ENCODE assay signal across 1 cellular context in genomic region chr21:36075171-36075570, GRCh38.
TF ChIP-seq lines count a peak whose summit lies in the region.

No MANE protein-coding gene starts in this region.

TF ChIP-seq in GM23338, 12 proteins besides CTCF, POLR2A, EP300 and RAD21 (continued from another document):
- TF ChIP-seq ZNF462 (CRISPR knock-in tag; IDR thresholded peaks at IDR 0.05), result no peak
- TF ChIP-seq POLR2AphosphoS5 (IDR thresholded peaks at IDR 0.05; ENCODE audit: low read depth), result no peak
- TF ChIP-seq STAT1 (IDR thresholded peaks at IDR 0.05; ENCODE audit: unreplicated experiment), result no peak
- no peak for TF ChIP-seq ZNF331 (CRISPR knock-in tag; IDR thresholded peaks at IDR 0.05; ENCODE audit: low read depth)
- no peak for TF ChIP-seq NANOG (IDR thresholded peaks at IDR 0.05; ENCODE audit: borderline replicate concordance)
- TF ChIP-seq REST (IDR thresholded peaks at IDR 0.05; ENCODE audit: unreplicated experiment), result no peak
- TF ChIP-seq ZNF114 (CRISPR knock-in tag; IDR thresholded peaks at IDR 0.05), result no peak
- TF ChIP-seq CREB1 (CRISPR knock-in tag; IDR thresholded peaks at IDR 0.05; ENCODE audit: low read depth), result no peak
- no peak for TF ChIP-seq ETS1 (IDR thresholded peaks at IDR 0.05)
